ENCODE assay signal across 22 cellular contexts in genomic region chr15:68508485-68509189, GRCh38.
"Had no signal": no experiment of that assay in that cellular context is flagged by ENCODE, and none has a peak within 500 bp of the region (broad histone marks: within the 10 kb centered on the region; RNA-seq: fewer than 3 reads in every experiment).

No MANE protein-coding gene starts in this region.

- H3K27me3 ChIP-seq: heart left ventricle, stomach, thyroid gland, upper lobe of right lung had no signal

- H3K4me1 ChIP-seq: foreskin keratinocyte, sigmoid colon, stomach, thyroid gland, upper lobe of right lung had no signal

- H3K36me3 ChIP-seq: esophagus muscularis mucosa, heart left ventricle, sigmoid colon, stomach, thyroid gland, upper lobe of right lung had no signal

- H3K4me3 ChIP-seq: esophagus muscularis mucosa, heart left ventricle, sigmoid colon, smooth muscle cell, stomach, thyroid gland, upper lobe of right lung had no signal

- H3K27ac ChIP-seq: esophagus muscularis mucosa, foreskin keratinocyte, heart left ventricle, sigmoid colon, stomach, thyroid gland, upper lobe of right lung had no signal

- DNase-seq: activated CD4-positive, alpha-beta T cell treated with anti-CD3 and anti-CD28 coated beads for 36 hours; activated CD4-positive, alpha-beta T cell treated with anti-CD3 and anti-CD28 coated beads, Interleukin-2, amount 50 U/mL, for 4 hours; activated CD4-positive, CD25-positive, alpha-beta regulatory T cell; activated gamma-delta T cell; activated naive CD4-positive, alpha-beta T cell treated with anti-CD3 and anti-CD28 coated beads, Interleukin-2, amount 10 ng/mL, durations not matched to agents 7 days and 5 days; activated naive CD8-positive, alpha-beta T cell treated with anti-CD3 and anti-CD28 coated beads, Interleukin-2, amount 10 ng/mL, durations not matched to agents 7 days and 5 days; activated T-cell treated with anti-CD3 and anti-CD28 coated beads, Interleukin-2, amount 50 U/mL, for 24 hours; amniotic stem cell; central memory CD4-positive, alpha-beta T cell; naive thymus-derived CD4-positive, alpha-beta T cell; stimulated activated CD4-positive, alpha-beta T cell treated with anti-CD3 and anti-CD28 coated beads, Interleukin-1b, Interleukin-23, amount 100 ng/mL, for 48 hours; stimulated activated CD4-positive, alpha-beta T cell treated with anti-CD3 and anti-CD28 coated beads, Interleukin-4, amount 100 ng/mL, for 4 hours; stimulated activated naive B cell treated with anti-CD40 and anti-IgM and Interleukin-4, amounts not matched to agents 10 μg/mL and 1 μg/mL and 100 μg/mL, for 72 hours; stomach; T-cell; thyroid gland; upper lobe of right lung had no signal

- H3K9me3 ChIP-seq: stomach, thyroid gland, upper lobe of right lung had no signal

- ATAC-seq: activated CD4-positive, alpha-beta T cell treated with anti-CD3 and anti-CD28 coated beads for 36 hours; foreskin keratinocyte; heart left ventricle; naive thymus-derived CD4-positive, alpha-beta T cell; stimulated activated naive B cell treated with anti-CD40 and anti-IgM and Interleukin-4, amounts not matched to agents 10 μg/mL and 1 μg/mL and 100 μg/mL, for 72 hours; T-cell; upper lobe of right lung had no signal
